Comparison of ENCODE assay signal across 1 cellular context in genomic region chr5:38060354-38060753, GRCh38.
TF ChIP-seq lines count a peak whose summit lies in the region.

No MANE protein-coding gene starts in this region.

TF ChIP-seq in IMR-90, 13 proteins besides CTCF, POLR2A, EP300 and RAD21 (continued from another document):
- TF ChIP-seq ELK1 (IDR thresholded peaks at IDR 0.05; ENCODE audit: borderline replicate concordance, low read depth, low read length), result no peak
